ENCODE assay signal across 23 cellular contexts in genomic region chr1:40133839-40134238, GRCh38. TPM values are rescaled to one million over a fixed set of nuclear protein-coding genes. Genes with fewer than 3 reads are reported as not detected.
DNase-seq lines count a peak whose midpoint lies in the region; ATAC-seq and TF ChIP-seq lines count a peak whose summit lies in the region.
"Had no signal": no experiment of that assay in that cellular context is flagged by ENCODE, and none has a peak within 500 bp of the region (broad histone marks: within the 10 kb centered on the region; RNA-seq: fewer than 3 reads in every experiment).

No MANE protein-coding gene starts in this region.

- ATAC-seq in foreskin keratinocyte (no peak), HG02642 (IDR thresholded peaks at IDR 0.05; ENCODE audit: poor library complexity, unreplicated experiment) (no peak), HG02840 (IDR thresholded peaks at IDR 0.05; ENCODE audit: low FRiP score, unreplicated experiment) (no peak)
- ATAC-seq: CD8-positive, alpha-beta T cell had no signal

- H3K4me1 ChIP-seq in foreskin keratinocyte, result no peaks in the 10 kb centered on the region

- peaks cover 21% of the 10 kb centered on the region for H3K27me3 ChIP-seq in foreskin keratinocyte

- peak; percentile 35 for TF ChIP-seq CTCF in foreskin keratinocyte (conservative IDR thresholded peaks at IDR 0.05)

- H3K27ac ChIP-seq in foreskin keratinocyte, result no peak overlapping the region
- H3K27ac ChIP-seq: 22Rv1 had no signal

- DNase-seq in DMS 273 (lab: John Stamatoyannopoulos, UW; ENCODE audit: unreplicated experiment) (peak; percentile 87), DMS 273 treated with DMSO at 0.1 percent for 48 hours (lab: John Stamatoyannopoulos, UW) (no peak), NCI-H2107 treated with DMSO at 0.1 percent for 48 hours (lab: John Stamatoyannopoulos, UW; ENCODE audit: unreplicated experiment) (peak; percentile 93), RPMI7951 (ENCODE audit: low read depth) (peak; percentile 9), foreskin keratinocyte (no peak), AG20443 (ENCODE audit: low spot score) (no peak)
- DNase-seq: AML-193; Calu3; CD8-positive, alpha-beta T cell; EL; GF-D8; HFFc6; KG1; MV-4-11; NCI-H1105 treated with DMSO at 0.1 percent for 48 hours; NCI-H1694; NCI-H2081; NCI-H446 treated with DMSO at 0.1 percent for 48 hours; NCI-H69; NK-92 treated with Interleukin-12 subunit alpha and Interleukin-12 subunit beta, amount 100 ng/mL, for 24 hours had no signal

RNA-seq across cellular contexts. Expression of gene RLF, which starts 27.3 kb away (rescaled TPM):
- 25.0 and 27.9 TPM in 2 replicates for total RNA-seq in RPMI7951 (2014; rRNA removed; shearing (Covaris generic))
- total RNA-seq in foreskin keratinocyte, result 13.5 and 14.0 TPM in 2 replicates
- 2.3 and 2.9 TPM in 2 replicates for polyA plus RNA-seq in foreskin keratinocyte

RNA-seq across cellular contexts. Expression of gene PPT1, which starts 36.8 kb away (rescaled TPM):
- 88.5 and 99.4 TPM in 2 replicates for total RNA-seq in RPMI7951 (2014; rRNA removed; shearing (Covaris generic))
- 72.9 and 83.5 TPM in 2 replicates for total RNA-seq in foreskin keratinocyte
- polyA plus RNA-seq in foreskin keratinocyte, result 57.6 and 59.6 TPM in 2 replicates

Comparison
In these comparisons a context has a peak if more than half of its experiments do, and no peak if none do; other contexts are left out.
1. DNase-seq: peak in DMS 273 (single experiment), NCI-H2107 treated with DMSO at 0.1 percent for 48 hours (single experiment) and RPMI7951 (single experiment); none in DMS 273 treated with DMSO at 0.1 percent for 48 hours (single experiment), foreskin keratinocyte (0 of 2) and AG20443 (single experiment).